In the genomic region with DNA sequence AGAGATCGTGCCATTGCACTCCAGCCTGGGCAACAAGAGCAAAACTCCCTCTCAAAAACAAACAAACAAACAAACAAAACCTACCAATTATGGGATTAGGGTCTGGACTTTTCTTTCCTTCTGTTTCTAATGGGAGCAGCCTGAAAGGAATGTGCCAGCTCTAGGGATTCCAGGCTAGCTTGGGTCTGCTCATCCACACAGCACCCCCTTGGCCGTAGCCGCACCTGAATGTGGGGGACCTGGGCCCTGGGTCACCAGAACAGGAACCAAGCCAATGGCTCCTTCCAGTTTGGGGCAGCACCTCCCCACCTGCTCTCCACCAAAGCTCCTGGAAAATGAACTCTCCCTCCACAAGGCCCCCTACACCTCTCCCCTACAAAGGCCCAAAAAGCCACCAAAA, we compare ENCODE assay signal across 19 cellular contexts. TPM values are rescaled to one million over a fixed set of nuclear protein-coding genes. Genes with fewer than 3 reads are reported as not detected.
DNase-seq lines count a peak whose midpoint lies in the region; ATAC-seq and TF ChIP-seq lines count a peak whose summit lies in the region.
"Had no signal": no experiment of that assay in that cellular context is flagged by ENCODE, and none has a peak within 500 bp of the region (broad histone marks: within the 10 kb centered on the region; RNA-seq: fewer than 3 reads in every experiment).

No MANE protein-coding gene starts in this region.

- H3K4me3 Mint-ChIP-seq in central memory CD8-positive, alpha-beta T cell = no peak overlapping the region
- H3K4me3 Mint-ChIP-seq in stimulated activated naive B cell treated with anti-CD40 and anti-IgM and Interleukin-4, amounts not matched to agents 10 μg/mL and 1 μg/mL and 100 μg/mL, for 72 hours = peak overlapping the region in 1 of 2 donors; percentile 28
- no peak overlapping the region for H3K4me3 Mint-ChIP-seq in T-cell
- H3K4me3 Mint-ChIP-seq in activated naive CD4-positive, alpha-beta T cell treated with anti-CD3 and anti-CD28 coated beads, Interleukin-2, amount 10 ng/mL, durations not matched to agents 7 days and 5 days = no peak overlapping the region
- H3K4me3 Mint-ChIP-seq: CD4-positive, alpha-beta memory T cell; H9 had no signal

- no peaks in the 10 kb centered on the region for H3K27me3 ChIP-seq in neutrophil

- ATAC-seq in central memory CD8-positive, alpha-beta T cell (replicated peaks; ENCODE audit: extremely low read depth, poor library complexity, severe bottlenecking) = no peak
- ATAC-seq in stimulated activated naive B cell treated with anti-CD40 and anti-IgM and Interleukin-4, amounts not matched to agents 10 μg/mL and 1 μg/mL and 100 μg/mL, for 72 hours (replicated peaks) = no peak
- ATAC-seq in T-cell (replicated peaks in 1 of 4) = no peak
- ATAC-seq: A549 had no signal

- peaks cover 35% of the 10 kb centered on the region for H3K4me1 Mint-ChIP-seq in central memory CD8-positive, alpha-beta T cell
- peaks cover 58 to 96% of the 10 kb centered on the region in 2 donors for H3K4me1 Mint-ChIP-seq in stimulated activated naive B cell treated with anti-CD40 and anti-IgM and Interleukin-4, amounts not matched to agents 10 μg/mL and 1 μg/mL and 100 μg/mL, for 72 hours
- H3K4me1 Mint-ChIP-seq in T-cell = peaks cover 30 to 32% (median 31%) of the 10 kb centered on the region in 3 donors
- peaks cover 32% of the 10 kb centered on the region for H3K4me1 Mint-ChIP-seq in activated naive CD4-positive, alpha-beta T cell treated with anti-CD3 and anti-CD28 coated beads, Interleukin-2, amount 10 ng/mL, durations not matched to agents 7 days and 5 days

- H3K36me3 ChIP-seq in neutrophil = peaks cover 90% of the 10 kb centered on the region

- H3K9me3 ChIP-seq in neutrophil = no peaks in the 10 kb centered on the region
- H3K9me3 ChIP-seq: A549 had no signal

- peak overlapping the region; percentile 38 for H3K27ac Mint-ChIP-seq in central memory CD8-positive, alpha-beta T cell (ENCODE audit: low read depth)
- peak overlapping the region; percentile 37 for H3K27ac Mint-ChIP-seq in stimulated activated naive B cell treated with anti-CD40 and anti-IgM and Interleukin-4, amounts not matched to agents 10 μg/mL and 1 μg/mL and 100 μg/mL, for 72 hours
- H3K27ac Mint-ChIP-seq in T-cell = no peak overlapping the region
- no peak overlapping the region for H3K27ac Mint-ChIP-seq in activated naive CD4-positive, alpha-beta T cell treated with anti-CD3 and anti-CD28 coated beads, Interleukin-2, amount 10 ng/mL, durations not matched to agents 7 days and 5 days
- H3K27ac Mint-ChIP-seq: H9 had no signal

- H3K36me3 Mint-ChIP-seq in central memory CD8-positive, alpha-beta T cell (ENCODE audit: insufficient read depth) = peaks cover 38% of the 10 kb centered on the region
- peaks cover 82 to 94% of the 10 kb centered on the region in 2 donors for H3K36me3 Mint-ChIP-seq in stimulated activated naive B cell treated with anti-CD40 and anti-IgM and Interleukin-4, amounts not matched to agents 10 μg/mL and 1 μg/mL and 100 μg/mL, for 72 hours
- peaks cover 28% of the 10 kb centered on the region for H3K36me3 Mint-ChIP-seq in T-cell
- H3K36me3 Mint-ChIP-seq in activated naive CD4-positive, alpha-beta T cell treated with anti-CD3 and anti-CD28 coated beads, Interleukin-2, amount 10 ng/mL, durations not matched to agents 7 days and 5 days = peaks cover 53% of the 10 kb centered on the region

- CTCF ChIA-PET in T-cell (lab: Charles Lee) = no interaction called here
- CTCF ChIA-PET in activated naive CD4-positive, alpha-beta T cell treated with anti-CD3 and anti-CD28 coated beads, Interleukin-2, amount 10 ng/mL, durations not matched to agents 7 days and 5 days (lab: Charles Lee) = no interaction called here

- DNase-seq in activated effector memory CD4-positive, alpha-beta T cell treated with anti-CD3 and anti-CD28 coated beads, Interleukin-2, amount 50 U/mL, for 16 hours = peak; percentile 39
- no peak for DNase-seq in activated effector memory CD4-positive, alpha-beta T cell treated with Interleukin-2 at 50 U/mL for 16 hours
- no peak for DNase-seq in central memory CD8-positive, alpha-beta T cell (ENCODE audit: low spot score in 2 of 2)
- no peak for DNase-seq in stimulated activated naive B cell treated with anti-CD40 and anti-IgM and Interleukin-4, amounts not matched to agents 10 μg/mL and 1 μg/mL and 100 μg/mL, for 72 hours
- DNase-seq in T-cell (no peak), middle frontal gyrus (ENCODE audit: extremely low spot score, low spot score) (no peak)
- no peak for DNase-seq in activated naive CD4-positive, alpha-beta T cell treated with anti-CD3 and anti-CD28 coated beads, Interleukin-2, amount 10 ng/mL, durations not matched to agents 7 days and 5 days
- DNase-seq: AML-193; CD4-positive, alpha-beta memory T cell; DMS153; DMS79; GDM1; H9 had no signal

- no peak for TF ChIP-seq CTCF in neutrophil (IDR thresholded peaks at IDR 0.05)

- H3K27ac ChIP-seq in neutrophil = peak overlapping the region; percentile 5
- H3K27ac ChIP-seq: 22Rv1, A549, C4-2B had no signal

- no peak overlapping the region for H3K4me3 ChIP-seq in neutrophil (ENCODE audit: low read depth in 1 of 2, low read length in 1 of 2)
- H3K4me3 ChIP-seq: A549 had no signal

- POLR2A ChIA-PET in T-cell (lab: Charles Lee) = no interaction called here

- H3K9me3 Mint-ChIP-seq in central memory CD8-positive, alpha-beta T cell = no peaks in the 10 kb centered on the region
- no peaks in the 10 kb centered on the region for H3K9me3 Mint-ChIP-seq in stimulated activated naive B cell treated with anti-CD40 and anti-IgM and Interleukin-4, amounts not matched to agents 10 μg/mL and 1 μg/mL and 100 μg/mL, for 72 hours
- no peaks in the 10 kb centered on the region for H3K9me3 Mint-ChIP-seq in T-cell
- H3K9me3 Mint-ChIP-seq in activated naive CD4-positive, alpha-beta T cell treated with anti-CD3 and anti-CD28 coated beads, Interleukin-2, amount 10 ng/mL, durations not matched to agents 7 days and 5 days = no peaks in the 10 kb centered on the region
- H3K9me3 Mint-ChIP-seq: CD4-positive, alpha-beta memory T cell; H9 had no signal

- H3K27me3 Mint-ChIP-seq in central memory CD8-positive, alpha-beta T cell = no peaks in the 10 kb centered on the region
- H3K27me3 Mint-ChIP-seq in stimulated activated naive B cell treated with anti-CD40 and anti-IgM and Interleukin-4, amounts not matched to agents 10 μg/mL and 1 μg/mL and 100 μg/mL, for 72 hours = no peaks in the 10 kb centered on the region
- no peaks in the 10 kb centered on the region for H3K27me3 Mint-ChIP-seq in T-cell
- no peaks in the 10 kb centered on the region for H3K27me3 Mint-ChIP-seq in activated naive CD4-positive, alpha-beta T cell treated with anti-CD3 and anti-CD28 coated beads, Interleukin-2, amount 10 ng/mL, durations not matched to agents 7 days and 5 days
- H3K27me3 Mint-ChIP-seq: CD4-positive, alpha-beta memory T cell had no signal

- peaks cover 25 to 27% of the 10 kb centered on the region in 2 experiments for H3K4me1 ChIP-seq in neutrophil (ENCODE audit: control insufficient read depth in 1 of 2, insufficient read depth in 1 of 2, low read depth in 1 of 2, low read length in 1 of 2)

RNA-seq across cellular contexts. Expression of a gene that starts 6.7 kb away (rescaled TPM):
- total RNA-seq in T-cell = 10 to 100 TPM; 16.8 to 37.1 (median 26.1) TPM

RNA-seq across cellular contexts. Expression of a gene that starts 18.9 kb away (rescaled TPM):
- total RNA-seq in T-cell = 1 to 10 TPM in 1 of 5 donors, under 1 TPM in 1, not detected in 3; 0.56 to 5.0 TPM
- total RNA-seq: CD4-positive, alpha-beta memory T cell; Daoy; H1; H9 had no signal

RNA-seq across cellular contexts. Expression of a gene that starts 19.3 kb away (rescaled TPM):
- 10 to 100 TPM; 72.6 to 95.4 (median 90.4) TPM for total RNA-seq in T-cell

RNA-seq across cellular contexts. Expression of a gene that starts 31.8 kb away (rescaled TPM):
- total RNA-seq in T-cell = 100 to 1,000 TPM in 1 of 5 donors, 10 to 100 TPM in 4; 50.6 to 105 (median 62.4) TPM

RNA-seq across cellular contexts. Expression of a gene that starts 42.3 kb away (rescaled TPM):
- total RNA-seq in T-cell = 10 to 100 TPM; 41.4 to 49.0 (median 43.6) TPM

Comparison
In these comparisons a context has a peak if more than half of its experiments do, and no peak if none do; other contexts are left out.
1. H3K27ac Mint-ChIP-seq: peak in central memory CD8-positive, alpha-beta T cell (single experiment) and stimulated activated naive B cell treated with anti-CD40 and anti-IgM and Interleukin-4, amounts not matched to agents 10 μg/mL and 1 μg/mL and 100 μg/mL, for 72 hours (single experiment); none in T-cell (0 of 2) and activated naive CD4-positive, alpha-beta T cell treated with anti-CD3 and anti-CD28 coated beads, Interleukin-2, amount 10 ng/mL, durations not matched to agents 7 days and 5 days (single experiment).